Comparison of ENCODE assay signal across 1 cellular context in the genomic region with DNA sequence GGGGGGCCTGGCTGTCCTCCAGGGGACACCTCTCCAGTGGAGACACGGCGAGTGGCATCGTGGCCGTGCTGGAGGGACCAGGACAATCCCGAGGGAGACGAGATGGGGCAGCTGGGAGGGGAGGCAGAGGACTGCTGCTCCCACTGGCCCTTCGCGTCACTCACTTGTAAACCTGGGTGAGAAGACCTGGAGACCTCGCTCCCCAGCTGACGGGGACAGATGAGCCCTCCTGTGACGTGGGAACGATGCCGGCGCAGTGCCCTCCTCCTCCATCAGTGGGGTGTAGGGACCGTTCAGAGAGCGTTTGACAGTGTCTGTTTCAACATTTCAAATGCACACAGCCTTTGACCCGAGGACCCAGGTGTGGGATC.
TF ChIP-seq lines count a peak whose summit lies in the region.

No MANE protein-coding gene starts in this region.

TF ChIP-seq in WTC11, 78 proteins besides CTCF, POLR2A, EP300 and RAD21:
- no peak for TF ChIP-seq TP53 (CRISPR knock-in tag; IDR thresholded peaks at IDR 0.05)
- TF ChIP-seq RELA (CRISPR knock-in tag; IDR thresholded peaks at IDR 0.05; ENCODE audit: borderline replicate concordance): 0 out of 2 replicates have a peak, but pooled peaks have one; percentile 21
- TF ChIP-seq ZNF121 (CRISPR knock-in tag; IDR thresholded peaks at IDR 0.05): no peak
- TF ChIP-seq ZBTB21 (CRISPR knock-in tag; IDR thresholded peaks at IDR 0.05; ENCODE audit: borderline replicate concordance): no peak
